In the genomic region with DNA sequence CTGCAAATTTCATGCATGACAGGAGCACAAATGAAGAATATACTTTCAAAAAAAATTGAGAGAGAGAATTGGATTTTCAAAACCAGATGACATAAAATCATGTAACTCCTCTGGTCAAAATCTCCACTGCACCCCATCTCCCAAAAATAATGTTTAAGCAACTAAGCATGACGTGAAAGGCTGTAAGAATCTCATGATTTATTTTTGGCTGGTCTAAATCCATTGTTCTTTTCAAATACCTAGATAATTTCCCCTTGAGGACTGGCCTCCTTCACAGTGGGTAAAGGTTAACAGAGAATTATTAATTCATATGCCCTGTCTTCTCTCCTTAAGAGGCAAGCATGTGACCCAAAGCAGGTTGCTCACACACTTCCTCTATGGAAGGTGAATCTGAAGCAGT, we compare ENCODE assay signal across 1 cellular context.
TF ChIP-seq lines count a peak whose summit lies in the region.

No MANE protein-coding gene starts in this region.

TF ChIP-seq in GM23338, 12 proteins besides CTCF, POLR2A, EP300 and RAD21 (continued from another document):
- TF ChIP-seq, protein P1, sequence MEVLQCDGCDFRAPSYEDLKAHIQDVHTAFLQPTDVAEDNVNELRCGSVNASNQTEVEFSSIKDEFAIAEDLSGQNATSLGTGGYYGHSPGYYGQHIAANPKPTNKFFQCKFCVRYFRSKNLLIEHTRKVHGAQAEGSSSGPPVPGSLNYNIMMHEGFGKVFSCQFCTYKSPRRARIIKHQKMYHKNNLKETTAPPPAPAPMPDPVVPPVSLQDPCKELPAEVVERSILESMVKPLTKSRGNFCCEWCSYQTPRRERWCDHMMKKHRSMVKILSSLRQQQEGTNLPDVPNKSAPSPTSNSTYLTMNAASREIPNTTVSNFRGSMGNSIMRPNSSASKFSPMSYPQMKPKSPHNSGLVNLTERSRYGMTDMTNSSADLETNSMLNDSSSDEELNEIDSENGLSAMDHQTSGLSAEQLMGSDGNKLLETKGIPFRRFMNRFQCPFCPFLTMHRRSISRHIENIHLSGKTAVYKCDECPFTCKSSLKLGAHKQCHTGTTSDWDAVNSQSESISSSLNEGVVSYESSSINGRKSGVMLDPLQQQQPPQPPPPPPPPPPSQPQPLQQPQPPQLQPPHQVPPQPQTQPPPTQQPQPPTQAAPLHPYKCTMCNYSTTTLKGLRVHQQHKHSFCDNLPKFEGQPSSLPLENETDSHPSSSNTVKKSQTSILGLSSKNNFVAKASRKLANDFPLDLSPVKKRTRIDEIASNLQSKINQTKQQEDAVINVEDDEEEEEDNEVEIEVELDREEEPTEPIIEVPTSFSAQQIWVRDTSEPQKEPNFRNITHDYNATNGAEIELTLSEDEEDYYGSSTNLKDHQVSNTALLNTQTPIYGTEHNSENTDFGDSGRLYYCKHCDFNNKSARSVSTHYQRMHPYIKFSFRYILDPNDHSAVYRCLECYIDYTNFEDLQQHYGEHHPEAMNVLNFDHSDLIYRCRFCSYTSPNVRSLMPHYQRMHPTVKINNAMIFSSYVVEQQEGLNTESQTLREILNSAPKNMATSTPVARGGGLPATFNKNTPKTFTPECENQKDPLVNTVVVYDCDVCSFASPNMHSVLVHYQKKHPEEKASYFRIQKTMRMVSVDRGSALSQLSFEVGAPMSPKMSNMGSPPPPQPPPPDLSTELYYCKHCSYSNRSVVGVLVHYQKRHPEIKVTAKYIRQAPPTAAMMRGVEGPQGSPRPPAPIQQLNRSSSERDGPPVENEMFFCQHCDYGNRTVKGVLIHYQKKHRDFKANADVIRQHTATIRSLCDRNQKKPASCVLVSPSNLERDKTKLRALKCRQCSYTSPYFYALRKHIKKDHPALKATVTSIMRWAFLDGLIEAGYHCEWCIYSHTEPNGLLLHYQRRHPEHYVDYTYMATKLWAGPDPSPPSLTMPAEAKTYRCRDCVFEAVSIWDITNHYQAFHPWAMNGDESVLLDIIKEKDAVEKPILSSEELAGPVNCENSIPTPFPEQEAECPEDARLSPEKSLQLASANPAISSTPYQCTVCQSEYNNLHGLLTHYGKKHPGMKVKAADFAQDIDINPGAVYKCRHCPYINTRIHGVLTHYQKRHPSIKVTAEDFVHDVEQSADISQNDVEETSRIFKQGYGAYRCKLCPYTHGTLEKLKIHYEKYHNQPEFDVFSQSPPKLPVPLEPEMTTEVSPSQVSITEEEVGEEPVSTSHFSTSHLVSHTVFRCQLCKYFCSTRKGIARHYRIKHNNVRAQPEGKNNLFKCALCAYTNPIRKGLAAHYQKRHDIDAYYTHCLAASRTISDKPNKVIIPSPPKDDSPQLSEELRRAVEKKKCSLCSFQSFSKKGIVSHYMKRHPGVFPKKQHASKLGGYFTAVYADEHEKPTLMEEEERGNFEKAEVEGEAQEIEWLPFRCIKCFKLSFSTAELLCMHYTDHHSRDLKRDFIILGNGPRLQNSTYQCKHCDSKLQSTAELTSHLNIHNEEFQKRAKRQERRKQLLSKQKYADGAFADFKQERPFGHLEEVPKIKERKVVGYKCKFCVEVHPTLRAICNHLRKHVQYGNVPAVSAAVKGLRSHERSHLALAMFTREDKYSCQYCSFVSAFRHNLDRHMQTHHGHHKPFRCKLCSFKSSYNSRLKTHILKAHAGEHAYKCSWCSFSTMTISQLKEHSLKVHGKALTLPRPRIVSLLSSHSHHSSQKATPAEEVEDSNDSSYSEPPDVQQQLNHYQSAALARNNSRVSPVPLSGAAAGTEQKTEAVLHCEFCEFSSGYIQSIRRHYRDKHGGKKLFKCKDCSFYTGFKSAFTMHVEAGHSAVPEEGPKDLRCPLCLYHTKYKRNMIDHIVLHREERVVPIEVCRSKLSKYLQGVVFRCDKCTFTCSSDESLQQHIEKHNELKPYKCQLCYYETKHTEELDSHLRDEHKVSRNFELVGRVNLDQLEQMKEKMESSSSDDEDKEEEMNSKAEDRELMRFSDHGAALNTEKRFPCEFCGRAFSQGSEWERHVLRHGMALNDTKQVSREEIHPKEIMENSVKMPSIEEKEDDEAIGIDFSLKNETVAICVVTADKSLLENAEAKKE (CRISPR knock-in tag; IDR thresholded peaks at IDR 0.05) = no peak
- no peak for TF ChIP-seq STAT1 (IDR thresholded peaks at IDR 0.05; ENCODE audit: unreplicated experiment)
- no peak for TF ChIP-seq EZH2phosphoT487 (IDR thresholded peaks at IDR 0.05; ENCODE audit: unreplicated experiment)
- TF ChIP-seq JUNB (IDR thresholded peaks at IDR 0.05; ENCODE audit: unreplicated experiment) = no peak
- TF ChIP-seq, protein P2, sequence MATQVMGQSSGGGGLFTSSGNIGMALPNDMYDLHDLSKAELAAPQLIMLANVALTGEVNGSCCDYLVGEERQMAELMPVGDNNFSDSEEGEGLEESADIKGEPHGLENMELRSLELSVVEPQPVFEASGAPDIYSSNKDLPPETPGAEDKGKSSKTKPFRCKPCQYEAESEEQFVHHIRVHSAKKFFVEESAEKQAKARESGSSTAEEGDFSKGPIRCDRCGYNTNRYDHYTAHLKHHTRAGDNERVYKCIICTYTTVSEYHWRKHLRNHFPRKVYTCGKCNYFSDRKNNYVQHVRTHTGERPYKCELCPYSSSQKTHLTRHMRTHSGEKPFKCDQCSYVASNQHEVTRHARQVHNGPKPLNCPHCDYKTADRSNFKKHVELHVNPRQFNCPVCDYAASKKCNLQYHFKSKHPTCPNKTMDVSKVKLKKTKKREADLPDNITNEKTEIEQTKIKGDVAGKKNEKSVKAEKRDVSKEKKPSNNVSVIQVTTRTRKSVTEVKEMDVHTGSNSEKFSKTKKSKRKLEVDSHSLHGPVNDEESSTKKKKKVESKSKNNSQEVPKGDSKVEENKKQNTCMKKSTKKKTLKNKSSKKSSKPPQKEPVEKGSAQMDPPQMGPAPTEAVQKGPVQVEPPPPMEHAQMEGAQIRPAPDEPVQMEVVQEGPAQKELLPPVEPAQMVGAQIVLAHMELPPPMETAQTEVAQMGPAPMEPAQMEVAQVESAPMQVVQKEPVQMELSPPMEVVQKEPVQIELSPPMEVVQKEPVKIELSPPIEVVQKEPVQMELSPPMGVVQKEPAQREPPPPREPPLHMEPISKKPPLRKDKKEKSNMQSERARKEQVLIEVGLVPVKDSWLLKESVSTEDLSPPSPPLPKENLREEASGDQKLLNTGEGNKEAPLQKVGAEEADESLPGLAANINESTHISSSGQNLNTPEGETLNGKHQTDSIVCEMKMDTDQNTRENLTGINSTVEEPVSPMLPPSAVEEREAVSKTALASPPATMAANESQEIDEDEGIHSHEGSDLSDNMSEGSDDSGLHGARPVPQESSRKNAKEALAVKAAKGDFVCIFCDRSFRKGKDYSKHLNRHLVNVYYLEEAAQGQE (IDR thresholded peaks at IDR 0.05; ENCODE audit: unreplicated experiment) = no peak
- TF ChIP-seq CREB1 (CRISPR knock-in tag; IDR thresholded peaks at IDR 0.05; ENCODE audit: low read depth) = no peak
- no peak for TF ChIP-seq ZNF114 (CRISPR knock-in tag; IDR thresholded peaks at IDR 0.05)
- no peak for TF ChIP-seq ZNF331 (CRISPR knock-in tag; IDR thresholded peaks at IDR 0.05; ENCODE audit: low read depth)
